ENCODE assay signal across 8 cellular contexts in genomic region chr4:86593726-86594558, GRCh38. TPM values are rescaled to one million over a fixed set of nuclear protein-coding genes. Genes with fewer than 3 reads are reported as not detected.
DNase-seq lines count a peak whose midpoint lies in the region; ATAC-seq, FAIRE-seq and TF ChIP-seq lines count a peak whose summit lies in the region.

Gene PTPN13, plus strand, starts transcription at chr4:86594315. Its CDS starts 40,942 bp downstream, at chr4:86635257.

- H3K4me1 Mint-ChIP-seq in Caco-2 (ENCODE audit: low read depth, unreplicated experiment) (peaks cover 7% of the 10 kb centered on the region), naive B cell (peaks cover 10 to 26% (median 14%) of the 10 kb centered on the region in 3 donors)

- H3K27ac Mint-ChIP-seq in Caco-2 (ENCODE audit: unreplicated experiment) (peak within 1 kb of the TSS; percentile 69), naive B cell (peak within 1 kb of the TSS in 4 of 6 donors; percentile 52 to 64 (median 60))

- TF ChIP-seq CTCF in Caco-2 (IDR thresholded peaks at IDR 0.05; ENCODE audit: insufficient read depth in 1 of 2, low read depth in 1 of 2, low read length in 1 of 2, severe bottlenecking in 1 of 2, unreplicated experiment in 1 of 2) = no peak

- H3K4me3 Mint-ChIP-seq in Caco-2 (ENCODE audit: unreplicated experiment) = peak within 1 kb of the TSS; percentile 78
- H3K4me3 Mint-ChIP-seq in naive B cell = peak within 1 kb of the TSS; percentile 66 to 93 (median 88)

- no TSS peak for BruUV-seq in Caco-2 (replicated peaks; lab: Mats Ljungman, UMichigan)

- POLR2A ChIA-PET in Caco-2 (lab: Charles Lee) = interaction anchor here (1.1 kb wide), 1 partner anchor 208 kb away, joined by 3 read pairs; no protein-coding TSS in a partner anchor

- CTCF ChIA-PET in Caco-2 (lab: Charles Lee) = interaction anchor here (0.7 to 1.1 kb wide), 3 partner anchors 93 to 328 kb away, joined by 3 to 8 read pairs (median 3); no protein-coding TSS in a partner anchor

- H3K4me3 ChIP-seq in Caco-2 (ENCODE audit: low read depth, low read length) = peak within 1 kb of the TSS; percentile 51

- no peaks in the 10 kb centered on the region for H3K4me1 ChIP-seq in Caco-2

- no peaks in the 10 kb centered on the region for H3K9me3 ChIP-seq in Caco-2

- peak; percentile 84 for FAIRE-seq in HTR-8/SVneo (lab: Jason Lieb, UNC)

- H3K9me3 Mint-ChIP-seq in Caco-2 (ENCODE audit: unreplicated experiment) (no peaks in the 10 kb centered on the region), naive B cell (no peaks in the 10 kb centered on the region)

- intact Hi-C loops in Caco-2 (cut with micrococcal nuclease; ENCODE audit: unreplicated experiment) = loop anchor here (2.0 kb wide), 2 partner anchors 97 to 301 kb away; no protein-coding TSS in a partner anchor

- H3K27me3 ChIP-seq in Caco-2 (replicated peaks; ENCODE audit: control insufficient read depth, insufficient read depth, low read length) = no peaks in the 10 kb centered on the region

- ATAC-seq in GM21390 (IDR thresholded peaks at IDR 0.05; ENCODE audit: unreplicated experiment) (peak; percentile 97), naive B cell (ENCODE audit: low read depth in 2 of 2) (peak; percentile 83 to 85)

- DNase-seq in Caco-2 (peak; percentile 96), HTR-8/SVneo (ENCODE audit: insufficient read length, low spot score) (peak; percentile 91), fibroblast of peridontal ligament (ENCODE audit: extremely low read depth) (peak; percentile 96), naive B cell (peak; percentile 65)
- DNase-seq in activated T-helper 1 cell treated with anti-CD3 and anti-CD28 coated beads, Interleukin-2, amount 50 U/mL, for 16 hours (ENCODE audit: low read depth in 1 of 2, low spot score in 1 of 2) = peak; percentile 21 to 39
- peak; percentile 83 for DNase-seq in stimulated activated naive CD4-positive, alpha-beta T cell treated with Interleukin-2 at 50 U/mL for 16 hours (lab: John Stamatoyannopoulos, UW)

- H3K27me3 Mint-ChIP-seq in Caco-2 (ENCODE audit: insufficient read depth, unreplicated experiment) (peaks cover 3% of the 10 kb centered on the region), naive B cell (peaks cover 24 to 31% (median 30%) of the 10 kb centered on the region in 3 donors)

- H3K36me3 Mint-ChIP-seq in Caco-2 (ENCODE audit: insufficient read depth, unreplicated experiment) = no peaks in the 10 kb centered on the region
- H3K36me3 Mint-ChIP-seq in naive B cell = no peaks in the 10 kb centered on the region

- no peaks in the 10 kb centered on the region for H3K36me3 ChIP-seq in Caco-2 (ENCODE audit: control insufficient read depth, insufficient read depth, low read length)

TF ChIP-seq in PFSK-1, 5 proteins besides CTCF, POLR2A, EP300 and RAD21:
- no peak for TF ChIP-seq TAF1 (IDR thresholded peaks at IDR 0.05; ENCODE audit: borderline replicate concordance, insufficient read depth, low read length)
- peak; percentile 41; the same call in 1 of the 2 replicates for TF ChIP-seq POLR2AphosphoS5 (IDR thresholded peaks at IDR 0.05; ENCODE audit: low read depth, low read length)
TF ChIP-seq in PFSK-1: peak in this region for 1.

RNA-seq across cellular contexts. Expression of gene PTPN13, which starts in this region (rescaled TPM):
- 12.1 and 14.8 TPM in 2 replicates for total RNA-seq in Caco-2 (2022)
- polyA plus RNA-seq in PFSK-1 (2012; ENCODE audit: insufficient read length, low read depth) = 0.75 TPM
- polyA plus RNA-seq in naive B cell (ENCODE audit: low read depth in 6 of 6) = not detected

Comparison
In these comparisons a context has a peak if more than half of its experiments do, and no peak if none do; other contexts are left out.
1. Peak in every context shown above with its lines: DNase-seq, ATAC-seq and H3K4me3 ChIP-seq.
2. Peak in DNase-seq and ATAC-seq in naive B cell; RNA of the gene not detected or under 1 TPM.
3. DNase-seq: peak in every context shown above with its lines; median percentile 96 in Caco-2; 96 in fibroblast of peridontal ligament; 91 in HTR-8/SVneo; 83 in stimulated activated naive CD4-positive, alpha-beta T cell treated with Interleukin-2 at 50 U/mL for 16 hours; 65 in naive B cell; 30 in activated T-helper 1 cell treated with anti-CD3 and anti-CD28 coated beads, Interleukin-2, amount 50 U/mL, for 16 hours.